14 cellular contexts compared by ENCODE assay signal in the genomic region with DNA sequence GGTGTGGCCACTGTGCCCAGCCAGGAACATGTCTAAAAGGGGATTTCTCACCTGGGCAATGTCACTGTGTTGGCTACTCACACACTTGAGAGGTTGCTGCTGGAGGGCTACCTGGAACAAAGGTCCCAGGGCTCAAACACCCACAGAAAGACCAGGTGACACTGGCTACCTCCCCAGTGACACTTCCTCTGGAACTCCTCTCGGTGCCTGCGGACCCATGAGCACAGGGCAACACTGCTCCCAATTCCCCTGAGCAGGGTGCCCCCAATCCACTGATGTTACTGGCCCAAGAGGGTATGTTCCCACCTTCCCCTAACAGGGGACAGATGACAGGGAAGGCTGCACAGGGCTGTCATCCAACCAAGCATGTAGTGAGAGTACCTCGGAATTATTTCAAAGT. TPM values are rescaled to one million over a fixed set of nuclear protein-coding genes. Genes with fewer than 3 reads are reported as not detected.
A peak's percentile ranks its signal among the peaks of the same experiment; 100 is the strongest.
DNase-seq lines count a peak whose midpoint lies in the region; ATAC-seq and TF ChIP-seq lines count a peak whose summit lies in the region.
"Had no signal": no experiment of that assay in that cellular context is flagged by ENCODE, and none has a peak within 500 bp of the region (broad histone marks: within the 10 kb centered on the region; RNA-seq: fewer than 3 reads in every experiment).

No MANE protein-coding gene starts in this region.

- peaks cover 0 to 52% (median 40%) of the 10 kb centered on the region in 7 donors for H3K27me3 ChIP-seq in heart right ventricle
- peaks cover 35% of the 10 kb centered on the region for H3K27me3 ChIP-seq in RWPE2 (ENCODE audit: insufficient read depth, poor library complexity, severe bottlenecking)
- H3K27me3 ChIP-seq in aorta (ENCODE audit: control insufficient read depth in 1 of 2, insufficient read depth in 2 of 2, low read length in 1 of 2) = peaks cover 0 to 2% of the 10 kb centered on the region in 2 donors

- intact Hi-C loops in Right ventricle myocardium superior (cut with DNase I) (no loop called here), heart right ventricle (cut with DNase I) (loop anchor here in 3 of 10 donors (5.0 to 10.0 kb wide), 3 partner anchors 404 to 602 kb away; partner anchors contain the start of gene PRSS56 (in 1 of the 3)), aorta (cut with DNase I) (loop anchor here in 1 of 2 donors (5.0 to 10.0 kb wide), 2 partner anchors 404 to 522 kb away; no protein-coding TSS in a partner anchor)

- peak; percentile 13 for DNase-seq in Right ventricle myocardium superior
- DNase-seq in heart right ventricle = no peak
- peak; percentile 17 for DNase-seq in RWPE2 (ENCODE audit: low spot score)
- peak; percentile 62 for DNase-seq in mesenteric fat pad (ENCODE audit: low spot score)
- peak; percentile 14 to 22 for DNase-seq in aorta
- no peak for DNase-seq in NCI-H1105 (lab: John Stamatoyannopoulos, UW)
- DNase-seq: ACHN; CD4-positive, CD25-positive, alpha-beta regulatory T cell; DMS 273 treated with DMSO at 0.1 percent for 48 hours; GM23248 had no signal

- H3K9me3 ChIP-seq in heart right ventricle (no peaks in the 10 kb centered on the region), RWPE2 (ENCODE audit: severe bottlenecking) (no peaks in the 10 kb centered on the region), aorta (ENCODE audit: control insufficient read depth, low read length) (no peaks in the 10 kb centered on the region)
- H3K9me3 ChIP-seq: BLaER1 treated with 17β-estradiol and CSF1 and Interleukin-3, amounts not matched to agents 10 nM and 100 nM had no signal

- WGBS in heart right ventricle, 2 donors = 90 to 95% methylated on average over 3 of the region's 3 CpGs
- 72 to 86% methylated on average over 3 of the region's 3 CpGs for WGBS in aorta, 2 donors

- no peak overlapping the region for H3K4me3 ChIP-seq in heart right ventricle
- no peak overlapping the region for H3K4me3 ChIP-seq in RWPE2 (ENCODE audit: severe bottlenecking)
- H3K4me3 ChIP-seq in aorta (ENCODE audit: low read length in 2 of 2) = no peak overlapping the region
- H3K4me3 ChIP-seq: BLaER1 treated with 17β-estradiol and CSF1 and Interleukin-3, amounts not matched to agents 10 nM and 100 nM; GM23248 had no signal

- no peak for ATAC-seq in Right ventricle myocardium superior (ENCODE audit: poor library complexity)
- no peak for ATAC-seq in heart right ventricle
- no peak for ATAC-seq in RWPE2 (ENCODE audit: low read depth)
- ATAC-seq in aorta (ENCODE audit: low FRiP score) = no peak
- ATAC-seq in GM21526 (IDR thresholded peaks at IDR 0.05; ENCODE audit: low FRiP score, unreplicated experiment) = no peak

- no peak for TF ChIP-seq CTCF in heart right ventricle (IDR thresholded peaks at IDR 0.05)
- no peak for TF ChIP-seq CTCF in RWPE2 (IDR thresholded peaks at IDR 0.05; ENCODE audit: poor library complexity, severe bottlenecking)

- H3K4me1 ChIP-seq in heart right ventricle = peaks cover 0 to 16% (median 7%) of the 10 kb centered on the region in 9 donors
- H3K4me1 ChIP-seq in RWPE2 (ENCODE audit: insufficient read depth, poor library complexity, severe bottlenecking) = no peaks in the 10 kb centered on the region
- H3K4me1 ChIP-seq in aorta (ENCODE audit: control insufficient read depth in 1 of 2, insufficient read depth in 2 of 2, low read length in 2 of 2) = no peaks in the 10 kb centered on the region

- H3K27ac ChIP-seq in heart right ventricle (no peak overlapping the region), RWPE2 (ENCODE audit: poor library complexity, severe bottlenecking) (no peak overlapping the region), aorta (ENCODE audit: low read depth in 1 of 2, low read length in 2 of 2) (no peak overlapping the region)
- H3K27ac ChIP-seq: BLaER1 treated with 17β-estradiol and CSF1 and Interleukin-3, amounts not matched to agents 10 nM and 100 nM; GM23248 had no signal

- H3K36me3 ChIP-seq in heart right ventricle = no peaks in the 10 kb centered on the region
- H3K36me3 ChIP-seq in RWPE2 (ENCODE audit: low read depth) = no peaks in the 10 kb centered on the region
- no peaks in the 10 kb centered on the region for H3K36me3 ChIP-seq in aorta (ENCODE audit: control insufficient read depth in 1 of 2, insufficient read depth in 2 of 2, low read length in 1 of 2)

RNA-seq across cellular contexts. Expression of gene NPPC, which starts 5.8 kb away (rescaled TPM):
- 7.7 TPM for total RNA-seq in Right ventricle myocardium superior
- total RNA-seq in heart right ventricle = 1 to 10 TPM in 7 of 10 donors, under 1 TPM in 3; 0.28 to 8.7 (median 1.9) TPM
- polyA plus RNA-seq in heart right ventricle = 1 to 10 TPM; 4.3 to 5.9 TPM
- 2.5 TPM for total RNA-seq in mesenteric fat pad
- under 1 TPM in 1 of 2 donors, not detected in 1; 0.49 TPM for total RNA-seq in aorta
- under 1 TPM; 0.36 to 0.88 TPM for polyA plus RNA-seq in aorta
- total RNA-seq: CD4-positive, CD25-positive, alpha-beta regulatory T cell; Daoy; GM23248; HT1080 had no signal
- polyA plus RNA-seq: CD4-positive, CD25-positive, alpha-beta regulatory T cell had no signal

RNA-seq across cellular contexts. Expression of gene DIS3L2, which starts 41.1 kb away (rescaled TPM):
- 17.6 TPM for total RNA-seq in Right ventricle myocardium superior
- 10 to 100 TPM; 15.2 to 24.5 (median 18.5) TPM for total RNA-seq in heart right ventricle
- 10 to 100 TPM in 1 of 2 donors, 1 to 10 TPM in 1; 9.5 to 22.5 TPM for polyA plus RNA-seq in heart right ventricle
- 33.5 TPM for total RNA-seq in mesenteric fat pad
- 10 to 100 TPM; 28.4 to 40.0 TPM for total RNA-seq in aorta
- 10 to 100 TPM; 10.6 to 15.1 TPM for polyA plus RNA-seq in aorta

Comparison
In these comparisons a context has a peak if more than half of its experiments do, and no peak if none do; other contexts are left out.
1. DNase-seq: peak in Right ventricle myocardium superior (single experiment), RWPE2 (single experiment), mesenteric fat pad (single experiment) and aorta (2 of 2); none in heart right ventricle (0 of 2) and NCI-H1105 (single experiment).